ENCODE assay signal across 15 cellular contexts in the genomic region with DNA sequence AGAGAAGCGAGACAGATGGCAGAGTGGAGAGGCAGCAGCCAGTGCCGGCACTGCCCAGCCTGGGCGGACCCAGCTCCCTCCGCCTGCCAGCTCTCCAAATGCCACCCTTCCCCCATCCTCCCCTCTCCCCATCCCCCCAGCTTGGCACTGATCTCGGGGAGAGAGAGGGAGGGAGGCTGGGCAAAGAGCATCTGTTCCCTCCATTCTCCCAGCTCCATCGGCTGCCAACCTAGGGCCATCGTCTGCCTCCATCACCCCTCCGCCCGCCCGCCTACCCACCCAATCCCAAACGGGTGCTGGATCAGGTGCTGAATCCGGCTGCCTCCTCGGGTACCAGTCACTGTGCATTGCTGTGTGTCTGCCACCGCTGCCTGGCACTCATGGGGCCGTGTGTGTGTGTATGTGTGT. TPM values are rescaled to one million over a fixed set of nuclear protein-coding genes. Genes with fewer than 3 reads are reported as not detected.
DNase-seq lines count a peak whose midpoint lies in the region; ATAC-seq and TF ChIP-seq lines count a peak whose summit lies in the region.
"Had no signal": no experiment of that assay in that cellular context is flagged by ENCODE, and none has a peak within 500 bp of the region (broad histone marks: within the 10 kb centered on the region; RNA-seq: fewer than 3 reads in every experiment).

No MANE protein-coding gene starts in this region.

- no peak overlapping the region for H3K9ac ChIP-seq in stomach smooth muscle (ENCODE audit: low read length in 2 of 2)
- H3K9ac ChIP-seq: parathyroid adenoma had no signal

- H3K27ac Mint-ChIP-seq in activated CD8-positive, alpha-beta T cell treated with anti-CD3 and anti-CD28 coated beads, Interleukin-2, amount 10 ng/mL, durations not matched to agents 7 days and 5 days: peak overlapping the region; percentile 21
- no peak overlapping the region for H3K27ac Mint-ChIP-seq in activated CD8-positive, alpha-beta T cell treated with anti-CD3 and anti-CD28 coated beads for 36 hours
- H3K27ac Mint-ChIP-seq: activated CD4-positive, alpha-beta memory T cell treated with anti-CD3 and anti-CD28 coated beads, Interleukin-2, amount 10 ng/mL, durations not matched to agents 7 days and 5 days had no signal

- H3K36me3 ChIP-seq in stomach smooth muscle (ENCODE audit: control insufficient read depth in 2 of 2, insufficient read depth in 2 of 2, low read length in 2 of 2) (peaks cover 0 to 3% of the 10 kb centered on the region in 2 donors), ascending aorta (no peaks in the 10 kb centered on the region)
- H3K36me3 ChIP-seq: upper lobe of right lung had no signal

- no peak for TF ChIP-seq CTCF in activated CD8-positive, alpha-beta T cell treated with anti-CD3 and anti-CD28 coated beads for 36 hours (IDR thresholded peaks at IDR 0.05)
- TF ChIP-seq CTCF in dorsolateral prefrontal cortex (IDR thresholded peaks at IDR 0.05 in 54 of 56, conservative IDR thresholded peaks at IDR 0.05 in 2 of 56; ENCODE audit: low read depth in 1 of 56, partially characterized antibody in 56 of 56): peak in 10 of 56 donors; percentile 6 to 26 (median 16)
- no peak for TF ChIP-seq CTCF in ascending aorta (IDR thresholded peaks at IDR 0.05)

- no peak for ATAC-seq in activated CD8-positive, alpha-beta T cell treated with anti-CD3 and anti-CD28 coated beads, Interleukin-2, amount 10 ng/mL, durations not matched to agents 7 days and 5 days
- no peak for ATAC-seq in activated CD8-positive, alpha-beta T cell treated with anti-CD3 and anti-CD28 coated beads for 36 hours
- ATAC-seq in HG03039 (IDR thresholded peaks at IDR 0.05; ENCODE audit: unreplicated experiment) (no peak), GM18867 (IDR thresholded peaks at IDR 0.05; ENCODE audit: unreplicated experiment) (no peak)
- ATAC-seq: K562, Panc1, upper lobe of right lung had no signal

- H3K9me3 Mint-ChIP-seq in activated CD8-positive, alpha-beta T cell treated with anti-CD3 and anti-CD28 coated beads, Interleukin-2, amount 10 ng/mL, durations not matched to agents 7 days and 5 days (ENCODE audit: insufficient read depth): no peaks in the 10 kb centered on the region
- H3K9me3 Mint-ChIP-seq in activated CD8-positive, alpha-beta T cell treated with anti-CD3 and anti-CD28 coated beads for 36 hours: no peaks in the 10 kb centered on the region
- H3K9me3 Mint-ChIP-seq: activated CD4-positive, alpha-beta memory T cell treated with anti-CD3 and anti-CD28 coated beads, Interleukin-2, amount 10 ng/mL, durations not matched to agents 7 days and 5 days had no signal

- POLR2A ChIA-PET in activated CD8-positive, alpha-beta T cell treated with anti-CD3 and anti-CD28 coated beads, Interleukin-2, amount 10 ng/mL, durations not matched to agents 7 days and 5 days (lab: Charles Lee): no interaction called here
- POLR2A ChIA-PET in activated CD8-positive, alpha-beta T cell treated with anti-CD3 and anti-CD28 coated beads for 36 hours (lab: Charles Lee): no interaction called here

- H3K4me1 Mint-ChIP-seq in activated CD8-positive, alpha-beta T cell treated with anti-CD3 and anti-CD28 coated beads, Interleukin-2, amount 10 ng/mL, durations not matched to agents 7 days and 5 days (ENCODE audit: low read depth): peaks cover 9% of the 10 kb centered on the region
- H3K4me1 Mint-ChIP-seq in activated CD8-positive, alpha-beta T cell treated with anti-CD3 and anti-CD28 coated beads for 36 hours (ENCODE audit: low read depth): peaks cover 6% of the 10 kb centered on the region

- no peaks in the 10 kb centered on the region for H3K27me3 Mint-ChIP-seq in activated CD8-positive, alpha-beta T cell treated with anti-CD3 and anti-CD28 coated beads, Interleukin-2, amount 10 ng/mL, durations not matched to agents 7 days and 5 days (ENCODE audit: low read depth)
- no peaks in the 10 kb centered on the region for H3K27me3 Mint-ChIP-seq in activated CD8-positive, alpha-beta T cell treated with anti-CD3 and anti-CD28 coated beads for 36 hours
- H3K27me3 Mint-ChIP-seq: activated CD4-positive, alpha-beta memory T cell treated with anti-CD3 and anti-CD28 coated beads, Interleukin-2, amount 10 ng/mL, durations not matched to agents 7 days and 5 days had no signal

- DNase-seq in activated CD8-positive, alpha-beta T cell treated with anti-CD3 and anti-CD28 coated beads, Interleukin-2, amount 10 ng/mL, durations not matched to agents 7 days and 5 days: no peak
- no peak for DNase-seq in activated CD8-positive, alpha-beta T cell treated with anti-CD3 and anti-CD28 coated beads for 36 hours
- DNase-seq in NCI-H524 (lab: John Stamatoyannopoulos, UW) (peak; percentile 99), dorsolateral prefrontal cortex (peak; percentile 81 to 92 (median 88)), ascending aorta (ENCODE audit: low spot score in 2 of 2) (no peak)
- DNase-seq: activated CD4-positive, alpha-beta memory T cell treated with anti-CD3 and anti-CD28 coated beads, Interleukin-2, amount 10 ng/mL, durations not matched to agents 7 days and 5 days; activated naive CD4-positive, alpha-beta T cell treated with Interleukin-2 at 50 U/mL for 16 hours; NCI-H187; upper lobe of right lung had no signal

- peak overlapping the region; percentile 81 to 99 (median 96) for H3K27ac ChIP-seq in dorsolateral prefrontal cortex
- peak overlapping the region; percentile 31 for H3K27ac ChIP-seq in stomach smooth muscle (ENCODE audit: low read length)
- H3K27ac ChIP-seq in ascending aorta: no peak overlapping the region
- H3K27ac ChIP-seq: parathyroid adenoma, upper lobe of right lung had no signal

- CTCF ChIA-PET in activated CD8-positive, alpha-beta T cell treated with anti-CD3 and anti-CD28 coated beads, Interleukin-2, amount 10 ng/mL, durations not matched to agents 7 days and 5 days (lab: Charles Lee): interaction anchor here (1.3 kb wide), 1 partner anchor 45 kb away, joined by 3 read pairs; no protein-coding TSS in a partner anchor
- CTCF ChIA-PET in activated CD8-positive, alpha-beta T cell treated with anti-CD3 and anti-CD28 coated beads for 36 hours (lab: Charles Lee): interaction anchor here (1.1 kb wide), 1 partner anchor 27 kb away, joined by 3 read pairs; no protein-coding TSS in a partner anchor

- H3K4me3 ChIP-seq in dorsolateral prefrontal cortex: peak overlapping the region; percentile 19 to 69 (median 51)
- H3K4me3 ChIP-seq in stomach smooth muscle (ENCODE audit: low read length in 2 of 2): peak overlapping the region in 1 of 2 donors; percentile 63
- H3K4me3 ChIP-seq in ascending aorta: no peak overlapping the region
- H3K4me3 ChIP-seq: K562, upper lobe of right lung had no signal

- H3K27me3 ChIP-seq in dorsolateral prefrontal cortex: no peaks in the 10 kb centered on the region
- no peaks in the 10 kb centered on the region for H3K27me3 ChIP-seq in stomach smooth muscle (ENCODE audit: control insufficient read depth in 1 of 2, insufficient read depth in 2 of 2, low read length in 2 of 2)
- H3K27me3 ChIP-seq in ascending aorta: no peaks in the 10 kb centered on the region
- H3K27me3 ChIP-seq: upper lobe of right lung had no signal

- peaks cover 22% of the 10 kb centered on the region for H3K4me1 ChIP-seq in stomach smooth muscle (ENCODE audit: control insufficient read depth, insufficient read depth, low read length)
- no peaks in the 10 kb centered on the region for H3K4me1 ChIP-seq in ascending aorta
- H3K4me1 ChIP-seq: upper lobe of right lung had no signal

- intact Hi-C loops in activated CD8-positive, alpha-beta T cell treated with anti-CD3 and anti-CD28 coated beads for 36 hours (cut with micrococcal nuclease): no loop called here
- intact Hi-C loops in dorsolateral prefrontal cortex (cut with DNase I): loop anchor here (2.0 to 5.0 kb wide), 3 partner anchors 28 to 44 kb away; partner anchors contain the start of genes THTPA (in 1 of the 2) and ZFHX2 (in 1 of the 2)
- intact Hi-C loops in ascending aorta (cut with DNase I): no loop called here

- H3K9me3 ChIP-seq in stomach smooth muscle (ENCODE audit: control insufficient read depth in 2 of 2, low read length in 2 of 2) (no peaks in the 10 kb centered on the region), ascending aorta (no peaks in the 10 kb centered on the region)
- H3K9me3 ChIP-seq: upper lobe of right lung had no signal

- H3K4me3 Mint-ChIP-seq in activated CD8-positive, alpha-beta T cell treated with anti-CD3 and anti-CD28 coated beads, Interleukin-2, amount 10 ng/mL, durations not matched to agents 7 days and 5 days: no peak overlapping the region
- H3K4me3 Mint-ChIP-seq in activated CD8-positive, alpha-beta T cell treated with anti-CD3 and anti-CD28 coated beads for 36 hours: no peak overlapping the region
- H3K4me3 Mint-ChIP-seq: activated CD4-positive, alpha-beta memory T cell treated with anti-CD3 and anti-CD28 coated beads, Interleukin-2, amount 10 ng/mL, durations not matched to agents 7 days and 5 days had no signal

- no peaks in the 10 kb centered on the region for H3K36me3 Mint-ChIP-seq in activated CD8-positive, alpha-beta T cell treated with anti-CD3 and anti-CD28 coated beads, Interleukin-2, amount 10 ng/mL, durations not matched to agents 7 days and 5 days (ENCODE audit: low read depth)
- H3K36me3 Mint-ChIP-seq in activated CD8-positive, alpha-beta T cell treated with anti-CD3 and anti-CD28 coated beads for 36 hours (ENCODE audit: low read depth): no peaks in the 10 kb centered on the region

RNA-seq across cellular contexts. Expression of gene ZFHX2, which starts 38.6 kb away (rescaled TPM):
- 1 to 10 TPM in 1 of 2 experiments, under 1 TPM in 1; 0.90 to 1.5 TPM for total RNA-seq in activated CD8-positive, alpha-beta T cell treated with anti-CD3 and anti-CD28 coated beads, Interleukin-2, amount 10 ng/mL, durations not matched to agents 7 days and 5 days
- 1 to 10 TPM in 1 of 2 experiments, under 1 TPM in 1; 0.78 to 1.0 TPM for total RNA-seq in activated CD8-positive, alpha-beta T cell treated with anti-CD3 and anti-CD28 coated beads for 36 hours
- total RNA-seq in dorsolateral prefrontal cortex (10 to 100 TPM; 11.8 to 39.5 (median 21.5) TPM), ascending aorta (1.3 TPM)

RNA-seq across cellular contexts. Expression of gene THTPA, which starts 43.1 kb away (rescaled TPM):
- total RNA-seq in activated CD8-positive, alpha-beta T cell treated with anti-CD3 and anti-CD28 coated beads, Interleukin-2, amount 10 ng/mL, durations not matched to agents 7 days and 5 days: 1 to 10 TPM; 7.3 to 9.8 TPM
- total RNA-seq in activated CD8-positive, alpha-beta T cell treated with anti-CD3 and anti-CD28 coated beads for 36 hours: 1 to 10 TPM; 5.1 to 7.6 TPM
- 10 to 100 TPM; 20.2 to 54.1 (median 34.9) TPM for total RNA-seq in dorsolateral prefrontal cortex
- 115 TPM for total RNA-seq in ascending aorta

RNA-seq across cellular contexts. Expression of gene NGDN, which starts 43.5 kb away (rescaled TPM):
- 10 to 100 TPM; 43.7 to 44.0 TPM for total RNA-seq in activated CD8-positive, alpha-beta T cell treated with anti-CD3 and anti-CD28 coated beads, Interleukin-2, amount 10 ng/mL, durations not matched to agents 7 days and 5 days
- total RNA-seq in activated CD8-positive, alpha-beta T cell treated with anti-CD3 and anti-CD28 coated beads for 36 hours: 10 to 100 TPM; 50.9 to 57.4 TPM
- total RNA-seq in dorsolateral prefrontal cortex (10 to 100 TPM; 23.4 to 51.0 (median 37.9) TPM), ascending aorta (7.8 TPM)

RNA-seq across cellular contexts. Expression of gene AP1G2, which starts 54.6 kb away (rescaled TPM):
- 100 to 1,000 TPM; 267 to 276 TPM for total RNA-seq in activated CD8-positive, alpha-beta T cell treated with anti-CD3 and anti-CD28 coated beads, Interleukin-2, amount 10 ng/mL, durations not matched to agents 7 days and 5 days
- 100 to 1,000 TPM; 146 to 155 TPM for total RNA-seq in activated CD8-positive, alpha-beta T cell treated with anti-CD3 and anti-CD28 coated beads for 36 hours
- 100 to 1,000 TPM in 99 of 120 experiments, 10 to 100 TPM in 21; 48.8 to 291 (median 147) TPM for total RNA-seq in dorsolateral prefrontal cortex
- total RNA-seq in ascending aorta: 56.2 TPM

Comparison
In these comparisons a context has a peak if more than half of its experiments do, and no peak if none do; other contexts are left out.
1. DNase-seq: peak in NCI-H524 (2 of 2) and dorsolateral prefrontal cortex (10 of 10); none in activated CD8-positive, alpha-beta T cell treated with anti-CD3 and anti-CD28 coated beads, Interleukin-2, amount 10 ng/mL, durations not matched to agents 7 days and 5 days (single experiment), activated CD8-positive, alpha-beta T cell treated with anti-CD3 and anti-CD28 coated beads for 36 hours (single experiment) and ascending aorta (0 of 2).
2. H3K27ac ChIP-seq: peak in dorsolateral prefrontal cortex (59 of 59) and stomach smooth muscle (single experiment); none in ascending aorta (0 of 2).
3. H3K4me3 ChIP-seq: peak in dorsolateral prefrontal cortex (59 of 59); none in ascending aorta (0 of 2).
4. intact Hi-C loops: an anchor here in dorsolateral prefrontal cortex (2.0 to 5.0 kb wide); none called in activated CD8-positive, alpha-beta T cell treated with anti-CD3 and anti-CD28 coated beads for 36 hours and ascending aorta.